ENCODE assay signal across 13 cellular contexts in the genomic region with DNA sequence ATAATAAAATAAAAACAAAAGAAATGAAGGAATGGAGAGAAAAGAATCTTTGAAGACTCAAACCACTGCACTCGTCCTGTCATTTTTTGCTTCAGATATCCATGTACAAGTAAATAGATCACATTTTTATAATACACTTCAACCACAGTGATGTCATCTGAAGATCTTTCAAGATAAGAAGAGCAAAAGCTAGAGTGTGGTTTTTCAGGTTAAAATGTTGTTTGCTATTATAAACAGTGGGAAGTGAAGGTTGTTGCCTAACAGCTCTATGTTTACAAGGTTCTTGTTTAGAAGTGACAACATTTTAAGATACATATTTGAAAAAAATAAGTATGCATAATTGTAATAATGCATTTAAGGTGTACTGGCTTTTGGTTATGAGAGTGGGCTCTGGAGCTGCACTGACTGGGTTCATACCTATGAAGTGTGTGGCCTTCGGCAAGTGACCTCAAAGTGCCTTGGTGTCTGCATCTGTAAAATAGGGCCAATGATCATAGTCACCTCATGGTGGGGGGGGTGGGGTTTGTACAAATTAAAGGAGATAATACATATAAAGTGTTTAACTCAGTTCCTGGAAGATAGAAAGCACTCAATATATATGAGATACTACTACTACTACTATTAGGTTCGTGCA. TPM values are rescaled to one million over a fixed set of nuclear protein-coding genes. Genes with fewer than 3 reads are reported as not detected.
DNase-seq lines count a peak whose midpoint lies in the region; TF ChIP-seq lines count a peak whose summit lies in the region.
"Had no signal": no experiment of that assay in that cellular context is flagged by ENCODE, and none has a peak within 500 bp of the region (broad histone marks: within the 10 kb centered on the region; RNA-seq: fewer than 3 reads in every experiment).

No MANE protein-coding gene starts in this region.

- in situ Hi-C loops in GM23248 (cut with MboI), result no loop called here

- H3K4me3 Mint-ChIP-seq in mesothelial cell of epicardium, result no peak overlapping the region
- H3K4me3 Mint-ChIP-seq: endodermal cell had no signal

- no peaks in the 10 kb centered on the region for H3K9me2 ChIP-seq in GM23248 (ENCODE audit: insufficient read depth)

- H3K9me3 Mint-ChIP-seq in mesothelial cell of epicardium, result no peaks in the 10 kb centered on the region
- H3K9me3 Mint-ChIP-seq: endodermal cell had no signal

- H3K9ac ChIP-seq in GM23248, result no peak overlapping the region
- H3K9ac ChIP-seq: BLaER1 had no signal

- DNase-seq in AG10803 (ENCODE audit: low read depth) (peak; percentile 17), GM23248 (peak; percentile 13), T-helper 9 cell (peak; percentile 20), fibroblast of villous mesenchyme (ENCODE audit: low read depth) (peak; percentile 69), NCI-H2029 treated with DMSO at 0.1 percent for 48 hours (lab: John Stamatoyannopoulos, UW) (no peak), mesothelial cell of epicardium (ENCODE audit: low spot score in 2 of 2, unreplicated experiment in 2 of 2) (no peak), dermis blood vessel endothelial cell (no peak), globus pallidus (ENCODE audit: low spot score) (no peak)
- DNase-seq: endodermal cell, head of caudate nucleus, NCI-H446 treated with DMSO at 0.1 percent for 48 hours had no signal

- H3K4me1 Mint-ChIP-seq in mesothelial cell of epicardium, result no peaks in the 10 kb centered on the region
- H3K4me1 Mint-ChIP-seq: endodermal cell had no signal

- no peaks in the 10 kb centered on the region for H3K4me1 ChIP-seq in GM23248 (ENCODE audit: insufficient read depth)
- H3K4me1 ChIP-seq: BLaER1 had no signal

- no peaks in the 10 kb centered on the region for H3K79me2 ChIP-seq in GM23248 (ENCODE audit: insufficient read depth)

- H3F3A ChIP-seq in GM23248 (ENCODE audit: insufficient read depth), result no peaks in the 10 kb centered on the region

- H2AFZ ChIP-seq in GM23248, result no peak overlapping the region

- 76 to 81% methylated on average over 3 of the region's 3 CpGs for WGBS in GM23248 (ENCODE audit: low coverage in 1 of 2, low lambda C conversion rate in 2 of 2, missing lambda C conversion rate in 2 of 2), 2 experiments

- H3K4me2 ChIP-seq in GM23248 (ENCODE audit: unreplicated experiment), result no peak overlapping the region
- H3K4me2 ChIP-seq: BLaER1 had no signal

- TF ChIP-seq CTCF in AG10803 (conservative IDR thresholded peaks at IDR 0.05; ENCODE audit: low read length), result no peak
- TF ChIP-seq CTCF in fibroblast of villous mesenchyme (IDR thresholded peaks at IDR 0.05; ENCODE audit: insufficient read depth, low read depth, low read length), result no peak
- TF ChIP-seq CTCF in mesothelial cell of epicardium (IDR thresholded peaks at IDR 0.05; ENCODE audit: unreplicated experiment), result no peak

- H3K27ac ChIP-seq in GM23248, result no peak overlapping the region
- H3K27ac ChIP-seq: BLaER1, neutrophil had no signal

- H3K4me3 ChIP-seq in AG10803 (ENCODE audit: low read length) (no peak overlapping the region), GM23248 (no peak overlapping the region), fibroblast of villous mesenchyme (ENCODE audit: low read depth, low read length) (no peak overlapping the region)
- H3K4me3 ChIP-seq: BLaER1 had no signal

- no peaks in the 10 kb centered on the region for H4K20me1 ChIP-seq in GM23248 (ENCODE audit: insufficient read depth)
- H4K20me1 ChIP-seq: BLaER1 had no signal

- H3K9me3 ChIP-seq in GM23248 (ENCODE audit: low read depth), result no peaks in the 10 kb centered on the region
- H3K9me3 ChIP-seq: BLaER1, neutrophil had no signal

- no peaks in the 10 kb centered on the region for H3K27me3 ChIP-seq in GM23248 (replicated peaks; ENCODE audit: insufficient read depth)
- H3K27me3 ChIP-seq: BLaER1, neutrophil had no signal

- no peaks in the 10 kb centered on the region for H3K36me3 ChIP-seq in GM23248 (ENCODE audit: low read depth)
- H3K36me3 ChIP-seq: BLaER1, neutrophil had no signal

- H3K27ac Mint-ChIP-seq in mesothelial cell of epicardium, result no peak overlapping the region
- H3K27ac Mint-ChIP-seq: endodermal cell had no signal

- no peaks in the 10 kb centered on the region for H3K36me3 Mint-ChIP-seq in mesothelial cell of epicardium

- peaks cover 3% of the 10 kb centered on the region for H3K27me3 Mint-ChIP-seq in mesothelial cell of epicardium (ENCODE audit: low read depth)

RNA-seq across cellular contexts. Expression of a gene that starts 45.5 kb away (rescaled TPM):
- total RNA-seq in GM23248 (2014; rRNA removed; shearing (Covaris generic)), result 12.6 and 16.9 TPM in 2 replicates
- 10.9 and 13.9 TPM in 2 replicates for polyA plus RNA-seq in GM23248 (2016; fragmentation: Nextera tagmentation; extraction: Ambion mirVana)
- total RNA-seq in fibroblast of villous mesenchyme (12.9 and 74.7 TPM in 2 replicates), mesothelial cell of epicardium (0.13 to 0.25 TPM (median 0.13 TPM) in 3 replicates), dermis blood vessel endothelial cell (0.51 and 2.2 TPM in 2 replicates)

Comparison
In these comparisons a context has a peak if more than half of its experiments do, and no peak if none do; other contexts are left out.
1. DNase-seq: peak in AG10803 (single experiment), GM23248 (single experiment), T-helper 9 cell (single experiment) and fibroblast of villous mesenchyme (single experiment); none in NCI-H2029 treated with DMSO at 0.1 percent for 48 hours (single experiment), mesothelial cell of epicardium (0 of 2), dermis blood vessel endothelial cell (single experiment) and globus pallidus (single experiment).